ENCODE assay signal across 14 cellular contexts in the genomic region with DNA sequence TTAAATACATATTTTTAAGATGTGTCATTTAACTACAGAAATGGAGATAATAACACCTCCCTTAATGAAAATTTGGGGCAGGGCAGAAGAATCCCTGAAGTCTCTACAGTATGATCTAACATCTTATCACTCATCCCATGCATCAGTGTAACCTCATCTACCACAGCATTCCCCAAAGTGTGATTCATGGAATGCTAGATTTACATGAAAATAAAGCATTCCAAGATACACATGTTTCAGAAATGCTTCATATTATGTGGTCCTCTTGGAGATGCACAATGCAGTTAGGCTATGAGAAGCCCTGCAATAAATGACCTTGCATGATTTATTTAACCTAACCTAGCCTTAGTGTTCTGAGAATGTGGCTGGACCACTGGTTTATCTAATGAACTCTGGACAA.
DNase-seq lines count a peak whose midpoint lies in the region; ATAC-seq and TF ChIP-seq lines count a peak whose summit lies in the region.
"Had no signal": no experiment of that assay in that cellular context is flagged by ENCODE, and none has a peak within 500 bp of the region (broad histone marks: within the 10 kb centered on the region; RNA-seq: fewer than 3 reads in every experiment).

No MANE protein-coding gene starts in this region.

- H3K4me2 ChIP-seq in mesenchymal stem cell (ENCODE audit: low read length, poor library complexity, severe bottlenecking) = no peak overlapping the region
- H3K4me2 ChIP-seq: BLaER1 treated with 17β-estradiol and CSF1 and Interleukin-3, amounts not matched to agents 10 nM and 100 nM had no signal

- intact Hi-C loops in aorta (cut with DNase I) = no loop called here

- H3K27me3 ChIP-seq in BJ (ENCODE audit: control insufficient read depth, insufficient read depth, low read length) = no peaks in the 10 kb centered on the region
- no peaks in the 10 kb centered on the region for H3K27me3 ChIP-seq in mesenchymal stem cell (ENCODE audit: control insufficient read depth in 1 of 2, insufficient read depth in 1 of 2, low read length in 2 of 2)
- H3K27me3 ChIP-seq in aorta (ENCODE audit: control insufficient read depth in 1 of 2, insufficient read depth in 2 of 2, low read length in 1 of 2) = no peaks in the 10 kb centered on the region
- H3K27me3 ChIP-seq: BLaER1 treated with 17β-estradiol and CSF1 and Interleukin-3, amounts not matched to agents 10 nM and 100 nM; transverse colon had no signal

- no peak overlapping the region for H4K91ac ChIP-seq in mesenchymal stem cell (ENCODE audit: low read length)

- no peak overlapping the region for H3K4ac ChIP-seq in mesenchymal stem cell (ENCODE audit: low read depth in 1 of 2, low read length in 2 of 2)

- no peak overlapping the region for H3K14ac ChIP-seq in mesenchymal stem cell (ENCODE audit: low read length in 2 of 2)

- no peak overlapping the region for H2AFZ ChIP-seq in mesenchymal stem cell (ENCODE audit: low read depth, low read length)

- H3K9me3 ChIP-seq in mesenchymal stem cell (ENCODE audit: control insufficient read depth, low read length) (no peaks in the 10 kb centered on the region), aorta (ENCODE audit: control insufficient read depth, low read length) (no peaks in the 10 kb centered on the region)
- H3K9me3 ChIP-seq: BLaER1 treated with 17β-estradiol and CSF1 and Interleukin-3, amounts not matched to agents 10 nM and 100 nM; transverse colon had no signal

- no peak overlapping the region for H2BK5ac ChIP-seq in mesenchymal stem cell (ENCODE audit: low read depth, low read length, poor library complexity, severe bottlenecking)

- H2BK12ac ChIP-seq in mesenchymal stem cell (ENCODE audit: low read length in 2 of 2) = no peak overlapping the region

- no peak overlapping the region for H2BK120ac ChIP-seq in mesenchymal stem cell (ENCODE audit: low read depth, low read length)

- CTCF ChIA-PET in BJ (lab: Yijun Ruan, JAX) = interaction anchor here (1.3 to 1.6 kb wide), 2 partner anchors 27 to 38 kb away, joined by 3 to 6 read pairs; no protein-coding TSS in a partner anchor

- no peak overlapping the region for H3K23ac ChIP-seq in mesenchymal stem cell (ENCODE audit: low read length in 2 of 2)

- TF ChIP-seq CTCF in BJ (IDR thresholded peaks at IDR 0.05; ENCODE audit: insufficient read depth, low read depth, low read length) (no peak), cardiac fibroblast (IDR thresholded peaks at IDR 0.05; ENCODE audit: low read depth, low read length) (no peak)

- H3K36me3 ChIP-seq in BJ (ENCODE audit: control insufficient read depth, insufficient read depth, low read length) = no peaks in the 10 kb centered on the region
- no peaks in the 10 kb centered on the region for H3K36me3 ChIP-seq in mesenchymal stem cell (ENCODE audit: control insufficient read depth in 1 of 2, insufficient read depth in 2 of 2, low read depth in 1 of 2, low read length in 2 of 2)
- no peaks in the 10 kb centered on the region for H3K36me3 ChIP-seq in aorta (ENCODE audit: control insufficient read depth in 1 of 2, insufficient read depth in 2 of 2, low read length in 1 of 2)
- H3K36me3 ChIP-seq: BLaER1 treated with 17β-estradiol and CSF1 and Interleukin-3, amounts not matched to agents 10 nM and 100 nM; transverse colon had no signal

- H2BK15ac ChIP-seq in mesenchymal stem cell (ENCODE audit: low read depth, poor library complexity, severe bottlenecking) = no peak overlapping the region

- no peak for ATAC-seq in aorta (ENCODE audit: low FRiP score)
- ATAC-seq: left colon had no signal

- no peak overlapping the region for H3K4me3 ChIP-seq in BJ (ENCODE audit: low read depth, low read length)
- no peak overlapping the region for H3K4me3 ChIP-seq in cardiac fibroblast (replicated peaks in 1 of 2; ENCODE audit: low read depth in 2 of 2, low read length in 2 of 2)
- no peak overlapping the region for H3K4me3 ChIP-seq in mesenchymal stem cell (ENCODE audit: insufficient read depth in 1 of 2, low read depth in 1 of 2, low read length in 2 of 2)
- H3K4me3 ChIP-seq in aorta (ENCODE audit: low read length in 2 of 2) = no peak overlapping the region
- H3K4me3 ChIP-seq: BLaER1 treated with 17β-estradiol and CSF1 and Interleukin-3, amounts not matched to agents 10 nM and 100 nM; transverse colon had no signal

- H4K8ac ChIP-seq in mesenchymal stem cell (ENCODE audit: low read length) = no peak overlapping the region

- POLR2A ChIA-PET in BJ (lab: Charles Lee) = no interaction called here

- H3K4me1 ChIP-seq in mesenchymal stem cell (ENCODE audit: control insufficient read depth, insufficient read depth, low read depth, low read length) (peaks cover 2% of the 10 kb centered on the region), aorta (ENCODE audit: control insufficient read depth in 1 of 2, insufficient read depth in 2 of 2, low read length in 2 of 2) (no peaks in the 10 kb centered on the region)
- H3K4me1 ChIP-seq: BLaER1 treated with 17β-estradiol and CSF1 and Interleukin-3, amounts not matched to agents 10 nM and 100 nM; transverse colon had no signal

- H3K79me1 ChIP-seq in mesenchymal stem cell (replicated peaks; ENCODE audit: low read length, poor library complexity, severe bottlenecking) = no peaks in the 10 kb centered on the region

- no peak overlapping the region for H3K18ac ChIP-seq in mesenchymal stem cell (ENCODE audit: low read depth in 1 of 2, low read length in 2 of 2)

- no peak overlapping the region for H3K9ac ChIP-seq in mesenchymal stem cell (ENCODE audit: low read length)
- H3K9ac ChIP-seq: BLaER1 treated with 17β-estradiol and CSF1 and Interleukin-3, amounts not matched to agents 10 nM and 100 nM had no signal

- H3K27ac ChIP-seq in mesenchymal stem cell (ENCODE audit: low read length, poor library complexity, severe bottlenecking) (peak overlapping the region; percentile 51), aorta (ENCODE audit: low read depth in 1 of 2, low read length in 2 of 2) (no peak overlapping the region)
- H3K27ac ChIP-seq: BLaER1 treated with 17β-estradiol and CSF1 and Interleukin-3, amounts not matched to agents 10 nM and 100 nM; transverse colon had no signal

- DNase-seq in BJ (ENCODE audit: low read depth) (peak; percentile 49), NCI-H226 (peak; percentile 93), cardiac fibroblast (ENCODE audit: low read depth in 2 of 2) (peak; percentile 30 to 72), mesenchymal stem cell (peak; percentile 24), aorta (no peak), NOMO-1 (lab: John Stamatoyannopoulos, UW; ENCODE audit: unreplicated experiment in 2 of 2) (no peak), iPS-NIHi7 (ENCODE audit: extremely low spot score) (no peak), OCI-M2 (lab: John Stamatoyannopoulos, UW; ENCODE audit: unreplicated experiment) (no peak)
- DNase-seq: activated CD4-positive, CD25-positive, alpha-beta regulatory T cell treated with anti-CD3 and anti-CD28 coated beads, Interleukin-2, amount 50 U/mL, for 72 hours; left colon; NCI-H1417; stimulated activated CD8-positive, alpha-beta memory T cell treated with anti-CD3 and anti-CD28 coated beads, Interleukin-4, amount 100 ng/mL, for 48 hours; transverse colon had no signal

- no peak overlapping the region for H2AK5ac ChIP-seq in mesenchymal stem cell (ENCODE audit: low read length, severe bottlenecking)

Comparison
In these comparisons a context has a peak if more than half of its experiments do, and no peak if none do; other contexts are left out.
1. DNase-seq: peak in BJ (single experiment), NCI-H226 (single experiment), cardiac fibroblast (2 of 2) and mesenchymal stem cell (single experiment); none in aorta (0 of 2), NOMO-1 (0 of 2), iPS-NIHi7 (single experiment) and OCI-M2 (single experiment).